24 cellular contexts compared by ENCODE assay signal in genomic region chr1:150606743-150607142, GRCh38. TPM values are rescaled to one million over a fixed set of nuclear protein-coding genes. Genes with fewer than 3 reads are reported as not detected.
DNase-seq lines count a peak whose midpoint lies in the region; ATAC-seq, FAIRE-seq and TF ChIP-seq lines count a peak whose summit lies in the region.
"Had no signal": no experiment of that assay in that cellular context is flagged by ENCODE, and none has a peak within 500 bp of the region (broad histone marks: within the 10 kb centered on the region; RNA-seq: fewer than 3 reads in every experiment).

No MANE protein-coding gene starts in this region.

- H3K27me3 Mint-ChIP-seq in activated naive CD8-positive, alpha-beta T cell treated with anti-CD3 and anti-CD28 coated beads, Interleukin-2, amount 10 ng/mL, durations not matched to agents 7 days and 5 days, result no peaks in the 10 kb centered on the region
- no peaks in the 10 kb centered on the region for H3K27me3 Mint-ChIP-seq in activated naive CD8-positive, alpha-beta T cell treated with anti-CD3 and anti-CD28 coated beads for 36 hours
- H3K27me3 Mint-ChIP-seq in chondrocyte (ENCODE audit: low read depth), result no peaks in the 10 kb centered on the region
- H3K27me3 Mint-ChIP-seq: CD4-positive, alpha-beta memory T cell; progenitor cell of endocrine pancreas had no signal

- in situ Hi-C loops in IMR-90 (cut with MboI; ENCODE audit: low sequenced_read_pairs), result no loop called here

- H3K79me1 ChIP-seq in IMR-90 (ENCODE audit: low read depth in 1 of 2, low read length in 2 of 2) (peaks cover 11 to 59% of the 10 kb centered on the region in 2 experiments), trophoblast cell (ENCODE audit: low read length) (peaks cover 11% of the 10 kb centered on the region)

- no TSS peak for BruUV-seq in IMR-90 (replicated peaks; lab: Mats Ljungman, UMichigan)

- H3K4me1 ChIP-seq in IMR-90 (ENCODE audit: control insufficient read depth, insufficient read depth, low read length), result peaks cover 12% of the 10 kb centered on the region
- peaks cover 5 to 13% of the 10 kb centered on the region in 2 experiments for H3K4me1 ChIP-seq in trophoblast cell (ENCODE audit: control insufficient read depth in 1 of 2, insufficient read depth in 2 of 2, low read length in 2 of 2)

- H3K27ac ChIP-seq in IMR-90 (ENCODE audit: insufficient read depth, low read length) (no peak overlapping the region), trophoblast cell (ENCODE audit: low read depth, low read length) (no peak overlapping the region)
- H3K27ac ChIP-seq: testis had no signal

- no peak overlapping the region for H4K5ac ChIP-seq in IMR-90 (ENCODE audit: low read depth, low read length)

- H2BK15ac ChIP-seq in IMR-90 (ENCODE audit: low read depth, low read length), result peak overlapping the region; percentile 98

- H3K4me1 Mint-ChIP-seq in activated naive CD8-positive, alpha-beta T cell treated with anti-CD3 and anti-CD28 coated beads, Interleukin-2, amount 10 ng/mL, durations not matched to agents 7 days and 5 days, result peaks cover 13% of the 10 kb centered on the region
- H3K4me1 Mint-ChIP-seq in activated naive CD8-positive, alpha-beta T cell treated with anti-CD3 and anti-CD28 coated beads for 36 hours, result peaks cover 22% of the 10 kb centered on the region
- peaks cover 29% of the 10 kb centered on the region for H3K4me1 Mint-ChIP-seq in chondrocyte (ENCODE audit: low read depth)

- intact Hi-C loops in IMR-90 (cut with micrococcal nuclease), result no loop called here

- WGBS in IMR-90 (ENCODE audit: extremely low coverage in 2 of 2, insufficient read length in 1 of 2), 2 experiments, result no CpG with 5 or more reads among the region's 7 CpGs
- WGBS in trophoblast cell (ENCODE audit: extremely low coverage, insufficient coverage, insufficient read length), result no CpG with 5 or more reads among the region's 7 CpGs

- no peak for FAIRE-seq in RCC 7860 (lab: Jason Lieb, UNC)
- FAIRE-seq: bronchial epithelial cell, GM18507 had no signal

- DNase-seq in activated naive CD8-positive, alpha-beta T cell treated with anti-CD3 and anti-CD28 coated beads, Interleukin-2, amount 10 ng/mL, durations not matched to agents 7 days and 5 days, result no peak
- no peak for DNase-seq in activated naive CD8-positive, alpha-beta T cell treated with anti-CD3 and anti-CD28 coated beads for 36 hours
- DNase-seq in IMR-90 (no peak), chondrocyte (ENCODE audit: low spot score) (no peak), trophoblast cell (peak in 1 of 2 donors; percentile 65), RCC 7860 (ENCODE audit: low spot score) (no peak), NCI-H510A treated with DMSO at 0.1 percent for 48 hours (lab: John Stamatoyannopoulos, UW) (no peak), AG08395 (ENCODE audit: low spot score) (no peak)
- DNase-seq: activated CD4-positive, CD25-positive, alpha-beta regulatory T cell; activated T-cell treated with anti-CD3 and anti-CD28 coated beads, Interleukin-2, amount 50 U/mL, for 48 hours; CD4-positive, alpha-beta memory T cell; heart left ventricle; KBM-7; left cardiac atrium; NCI-H1436; NCI-H524; RPMI8226; testis had no signal

- H2AK9ac ChIP-seq in IMR-90 (replicated peaks; ENCODE audit: low read depth, low read length, poor library complexity), result no peak overlapping the region

- peak overlapping the region; percentile 66 for H2BK20ac ChIP-seq in IMR-90 (ENCODE audit: low read depth, low read length)

- TF ChIP-seq CTCF in IMR-90 (conservative IDR thresholded peaks at IDR 0.05; ENCODE audit: low read depth, low read length), result no peak
- no peak for TF ChIP-seq CTCF in chondrocyte (IDR thresholded peaks at IDR 0.05)

- H2AK5ac ChIP-seq in IMR-90 (ENCODE audit: low read depth, low read length) (peak overlapping the region; percentile 97), trophoblast cell (ENCODE audit: low read length) (no peak overlapping the region)

- H2AFZ ChIP-seq in IMR-90 (replicated peaks; ENCODE audit: low read length, poor library complexity) (no peak overlapping the region), trophoblast cell (ENCODE audit: insufficient read depth, low read length, poor library complexity) (no peak overlapping the region)

- H3K4ac ChIP-seq in IMR-90 (ENCODE audit: low read depth, low read length) (peak overlapping the region; percentile 81), trophoblast cell (ENCODE audit: low read depth, low read length) (no peak overlapping the region)

- peak overlapping the region; percentile 54 for H2BK5ac ChIP-seq in IMR-90 (ENCODE audit: low read depth, low read length, poor library complexity, severe bottlenecking)
- H2BK5ac ChIP-seq in trophoblast cell (ENCODE audit: low read depth, low read length, poor library complexity), result no peak overlapping the region

- CTCF ChIA-PET in IMR-90 (lab: Yijun Ruan, JAX), result no interaction called here

- H3K23ac ChIP-seq in IMR-90 (ENCODE audit: low read depth, low read length) (0 out of 2 replicates have a peak overlapping the region, but pooled peaks have one; percentile 64), trophoblast cell (ENCODE audit: low read length) (no peak overlapping the region)

- H3K36me3 ChIP-seq in IMR-90 (ENCODE audit: control insufficient read depth, insufficient read depth, low read length) (no peaks in the 10 kb centered on the region), trophoblast cell (ENCODE audit: control insufficient read depth in 1 of 2, insufficient read depth in 2 of 2, low read length in 2 of 2) (no peaks in the 10 kb centered on the region)

- H4K12ac ChIP-seq in trophoblast cell (ENCODE audit: low read depth, low read length), result no peak overlapping the region

- H3K4me3 Mint-ChIP-seq in activated naive CD8-positive, alpha-beta T cell treated with anti-CD3 and anti-CD28 coated beads, Interleukin-2, amount 10 ng/mL, durations not matched to agents 7 days and 5 days, result no peak overlapping the region
- H3K4me3 Mint-ChIP-seq in activated naive CD8-positive, alpha-beta T cell treated with anti-CD3 and anti-CD28 coated beads for 36 hours, result no peak overlapping the region
- no peak overlapping the region for H3K4me3 Mint-ChIP-seq in chondrocyte (ENCODE audit: unreplicated experiment)
- H3K4me3 Mint-ChIP-seq: CD4-positive, alpha-beta memory T cell had no signal

- H3K14ac ChIP-seq in IMR-90 (replicated peaks; ENCODE audit: low read depth, low read length) (peak overlapping the region; percentile 73), trophoblast cell (ENCODE audit: low read length) (no peak overlapping the region)

- POLR2A ChIA-PET in activated naive CD8-positive, alpha-beta T cell treated with anti-CD3 and anti-CD28 coated beads, Interleukin-2, amount 10 ng/mL, durations not matched to agents 7 days and 5 days (lab: Charles Lee), result interaction anchor here (3.3 kb wide), 1 partner anchor 27 kb away, joined by 15 read pairs; the partner anchor contains the start of gene MCL1
- POLR2A ChIA-PET in IMR-90 (lab: Charles Lee; ENCODE audit: unreplicated experiment), result no interaction called here

- TF ChIP-seq POLR2A in IMR-90 (IDR thresholded peaks at IDR 0.05; ENCODE audit: low read depth, low read length), result no peak

- H3K9me3 ChIP-seq in IMR-90 (ENCODE audit: control insufficient read depth, insufficient read depth, low read length) (no peaks in the 10 kb centered on the region), trophoblast cell (ENCODE audit: insufficient read depth, low read depth, low read length) (no peaks in the 10 kb centered on the region)
- H3K9me3 ChIP-seq: HAP-1, heart left ventricle, testis had no signal

- H3K4me2 ChIP-seq in IMR-90 (ENCODE audit: low read depth, low read length) (no peak overlapping the region), trophoblast cell (ENCODE audit: low read length) (no peak overlapping the region)

- H4K8ac ChIP-seq in IMR-90 (ENCODE audit: low read depth in 2 of 2, low read length in 2 of 2) (peak overlapping the region in 1 of 2 experiments; percentile 33; a peak in 1 of 4 replicates), trophoblast cell (ENCODE audit: low read depth, low read length) (no peak overlapping the region)

- H3K9ac ChIP-seq in IMR-90 (ENCODE audit: low read depth, low read length), result no peak overlapping the region
- H3K9ac ChIP-seq in trophoblast cell (ENCODE audit: low read length), result no peak overlapping the region

- H4K91ac ChIP-seq in IMR-90 (ENCODE audit: insufficient read depth, low read depth, low read length) (peak overlapping the region; percentile 60), trophoblast cell (ENCODE audit: low read depth, low read length) (no peak overlapping the region)

- H2BK12ac ChIP-seq in trophoblast cell (ENCODE audit: low read length), result peak overlapping the region; percentile 47

- no peak for TF ChIP-seq RAD21 in IMR-90 (IDR thresholded peaks at IDR 0.05; ENCODE audit: low read length)

- H3K27ac Mint-ChIP-seq in activated naive CD8-positive, alpha-beta T cell treated with anti-CD3 and anti-CD28 coated beads, Interleukin-2, amount 10 ng/mL, durations not matched to agents 7 days and 5 days, result peak overlapping the region; percentile 15
- no peak overlapping the region for H3K27ac Mint-ChIP-seq in activated naive CD8-positive, alpha-beta T cell treated with anti-CD3 and anti-CD28 coated beads for 36 hours
- peak overlapping the region; percentile 27 for H3K27ac Mint-ChIP-seq in chondrocyte (ENCODE audit: unreplicated experiment)
- H3K27ac Mint-ChIP-seq: progenitor cell of endocrine pancreas had no signal

- peaks cover 3% of the 10 kb centered on the region for H3K36me3 Mint-ChIP-seq in activated naive CD8-positive, alpha-beta T cell treated with anti-CD3 and anti-CD28 coated beads, Interleukin-2, amount 10 ng/mL, durations not matched to agents 7 days and 5 days
- peaks cover 8% of the 10 kb centered on the region for H3K36me3 Mint-ChIP-seq in activated naive CD8-positive, alpha-beta T cell treated with anti-CD3 and anti-CD28 coated beads for 36 hours
- H3K36me3 Mint-ChIP-seq in chondrocyte (ENCODE audit: low read depth), result no peaks in the 10 kb centered on the region

- H3K18ac ChIP-seq in IMR-90 (ENCODE audit: low read depth, low read length) (peak overlapping the region; percentile 57; the same call in 1 of the 2 replicates), trophoblast cell (ENCODE audit: low read length) (no peak overlapping the region)

- no peaks in the 10 kb centered on the region for H3K9me3 Mint-ChIP-seq in activated naive CD8-positive, alpha-beta T cell treated with anti-CD3 and anti-CD28 coated beads, Interleukin-2, amount 10 ng/mL, durations not matched to agents 7 days and 5 days
- H3K9me3 Mint-ChIP-seq in activated naive CD8-positive, alpha-beta T cell treated with anti-CD3 and anti-CD28 coated beads for 36 hours, result no peaks in the 10 kb centered on the region
- H3K9me3 Mint-ChIP-seq in chondrocyte (ENCODE audit: low read depth), result no peaks in the 10 kb centered on the region
- H3K9me3 Mint-ChIP-seq: CD4-positive, alpha-beta memory T cell had no signal

- H3K4me3 ChIP-seq in IMR-90 (ENCODE audit: insufficient read depth, low read depth, low read length) (no peak overlapping the region), trophoblast cell (ENCODE audit: low read depth, low read length) (no peak overlapping the region)
- H3K4me3 ChIP-seq: HAP-1, heart left ventricle, testis had no signal

- no peaks in the 10 kb centered on the region for H3K27me3 ChIP-seq in IMR-90 (ENCODE audit: control insufficient read depth, insufficient read depth, low read length)
- no peaks in the 10 kb centered on the region for H3K27me3 ChIP-seq in trophoblast cell (ENCODE audit: insufficient read depth, low read length)
- H3K27me3 ChIP-seq: heart left ventricle, testis had no signal

- H3K79me2 ChIP-seq in trophoblast cell (ENCODE audit: control insufficient read depth, insufficient read depth, low read length, poor library complexity), result no peaks in the 10 kb centered on the region

- peaks cover 5% of the 10 kb centered on the region for H3K9me1 ChIP-seq in IMR-90 (ENCODE audit: insufficient read depth, low read length)

- dilution Hi-C loops in IMR-90 (cut with HindIII; ENCODE audit: low sequenced_read_pairs, unreplicated experiment), result no loop called here

- ATAC-seq in activated naive CD8-positive, alpha-beta T cell treated with anti-CD3 and anti-CD28 coated beads, Interleukin-2, amount 10 ng/mL, durations not matched to agents 7 days and 5 days (ENCODE audit: low read depth), result no peak
- ATAC-seq in IMR-90 (ENCODE audit: low read depth), result no peak
- ATAC-seq: heart left ventricle, left cardiac atrium, SK-N-SH treated with all-trans-retinoic acid at 6 μM for 48 hours had no signal

- H2BK120ac ChIP-seq in IMR-90 (ENCODE audit: low read depth, low read length) (peak overlapping the region; percentile 70; the same call in 1 of the 2 replicates), trophoblast cell (ENCODE audit: insufficient read depth, low read length, poor library complexity) (no peak overlapping the region)

- H3K56ac ChIP-seq in IMR-90 (ENCODE audit: extremely low read depth, insufficient read depth, low read length), result no peak overlapping the region

- no peaks in the 10 kb centered on the region for H4K20me1 ChIP-seq in IMR-90 (ENCODE audit: insufficient read depth, low read length)

RNA-seq across cellular contexts. Expression of gene ENSA, which starts 22.7 kb away (rescaled TPM):
- total RNA-seq in activated naive CD8-positive, alpha-beta T cell treated with anti-CD3 and anti-CD28 coated beads, Interleukin-2, amount 10 ng/mL, durations not matched to agents 7 days and 5 days, result 100 to 1,000 TPM; 161 to 172 TPM
- total RNA-seq in activated naive CD8-positive, alpha-beta T cell treated with anti-CD3 and anti-CD28 coated beads for 36 hours, result 100 to 1,000 TPM; 195 to 214 TPM
- 53.2 and 62.8 TPM in 2 replicates for total RNA-seq in IMR-90 (2012; rRNA removed)
- polyA plus RNA-seq in IMR-90 (2012; rRNA removed), result 89.4 and 96.5 TPM in 2 replicates
- polyA plus RNA-seq in IMR-90 (2012; cell fraction: cytosol; rRNA removed), result 15.3 and 27.8 TPM in 2 replicates
- 6.4 and 30.3 TPM in 2 replicates for polyA plus RNA-seq in IMR-90 (2012; cell fraction: nucleus; rRNA removed; ENCODE audit: low replicate concordance)
- 85.5 to 125 TPM (median 85.7 TPM) in 3 replicates for total RNA-seq in chondrocyte
- polyA plus RNA-seq in trophoblast cell (2013), result 110 and 115 TPM in 2 replicates

RNA-seq across cellular contexts. Expression of gene MCL1, which starts 27.3 kb away (rescaled TPM):
- total RNA-seq in activated naive CD8-positive, alpha-beta T cell treated with anti-CD3 and anti-CD28 coated beads, Interleukin-2, amount 10 ng/mL, durations not matched to agents 7 days and 5 days, result 100 to 1,000 TPM; 302 to 303 TPM
- total RNA-seq in activated naive CD8-positive, alpha-beta T cell treated with anti-CD3 and anti-CD28 coated beads for 36 hours, result 100 to 1,000 TPM; 209 to 217 TPM
- total RNA-seq in IMR-90 (2012; rRNA removed) (142 and 212 TPM in 2 replicates), chondrocyte (211 to 264 TPM (median 255 TPM) in 3 replicates)
- 79.5 and 88.4 TPM in 2 replicates for polyA plus RNA-seq in IMR-90 (2012; rRNA removed)
- 32.7 and 42.7 TPM in 2 replicates for polyA plus RNA-seq in IMR-90 (2012; cell fraction: cytosol; rRNA removed)
- 327 and 737 TPM in 2 replicates for polyA plus RNA-seq in IMR-90 (2012; cell fraction: nucleus; rRNA removed; ENCODE audit: low replicate concordance)
- polyA plus RNA-seq in trophoblast cell (2013), result 119 and 120 TPM in 2 replicates

RNA-seq across cellular contexts. Expression of gene ADAMTSL4, which starts 57.5 kb away (rescaled TPM):
- total RNA-seq in activated naive CD8-positive, alpha-beta T cell treated with anti-CD3 and anti-CD28 coated beads, Interleukin-2, amount 10 ng/mL, durations not matched to agents 7 days and 5 days, result under 1 TPM; 0.11 to 0.30 TPM
- total RNA-seq in activated naive CD8-positive, alpha-beta T cell treated with anti-CD3 and anti-CD28 coated beads for 36 hours, result under 1 TPM; 0.06 to 0.10 TPM
- total RNA-seq in IMR-90 (2012; rRNA removed), result 0.54 and 0.56 TPM in 2 replicates
- 11.3 and 12.2 TPM in 2 replicates for polyA plus RNA-seq in IMR-90 (2012; rRNA removed)
- polyA plus RNA-seq in IMR-90 (2012; cell fraction: cytosol; rRNA removed), result 7.9 and 11.9 TPM in 2 replicates
- polyA plus RNA-seq in IMR-90 (2012; cell fraction: nucleus; rRNA removed; ENCODE audit: low replicate concordance), result 44.4 and 63.5 TPM in 2 replicates
- 3.6 to 5.7 TPM (median 5.1 TPM) in 3 replicates for total RNA-seq in chondrocyte
- 33.2 and 33.6 TPM in 2 replicates for polyA plus RNA-seq in trophoblast cell (2013)
- polyA plus RNA-seq: neural cell had no signal
